ENCODE assay signal across 1 cellular context in genomic region chr7:100585511-100586265, GRCh38.
A peak's percentile ranks its signal among the peaks of the same experiment; 100 is the strongest.
TF ChIP-seq lines count a peak whose summit lies in the region.

Gene LRCH4, minus strand, starts transcription at chr7:100586129. Its CDS starts 29 bp downstream, at chr7:100586100.

TF ChIP-seq in HepG2, 621 proteins besides CTCF, POLR2A, EP300 and RAD21 (continued from another document and continues in another):
- TF ChIP-seq MEIS2 (CRISPR knock-in tag; IDR thresholded peaks at IDR 0.05) (peak; percentile 71; the same call in 1 of the 2 replicates), HNRNPL (IDR thresholded peaks at IDR 0.05; ENCODE audit: low read depth, low read length) (0 out of 2 replicates have a peak, but pooled peaks have one; percentile 25), SNRNP70 (IDR thresholded peaks at IDR 0.05; ENCODE audit: low read depth, low read length) (no peak), THYN1 (CRISPR knock-in tag; IDR thresholded peaks at IDR 0.05; ENCODE audit: borderline replicate concordance, low read depth) (no peak), TSC22D2 (CRISPR knock-in tag; IDR thresholded peaks at IDR 0.05; ENCODE audit: borderline replicate concordance) (0 out of 2 replicates have a peak, but pooled peaks have one; percentile 55), HNF1A (IDR thresholded peaks at IDR 0.05; ENCODE audit: low read depth) (no peak), HNF1A (CRISPR knock-in tag; IDR thresholded peaks at IDR 0.05; ENCODE audit: borderline replicate concordance) (peak; percentile 69; the same call in 1 of the 2 replicates), LCORL (IDR thresholded peaks at IDR 0.05) (no peak), LCORL (CRISPR knock-in tag; IDR thresholded peaks at IDR 0.05) (peak; percentile 33; the same call in 1 of the 2 replicates), ZC3H13 (CRISPR knock-in tag; IDR thresholded peaks at IDR 0.05) (peak; percentile 78; the same call in 1 of the 2 replicates), ZBTB8A (CRISPR knock-in tag; IDR thresholded peaks at IDR 0.05; ENCODE audit: borderline replicate concordance, low read depth) (no peak), ZNF850 (CRISPR knock-in tag; conservative IDR thresholded peaks at IDR 0.05) (no peak), BRF2 (CRISPR knock-in tag; IDR thresholded peaks at IDR 0.05) (no peak), ATAD3A (CRISPR knock-in tag; IDR thresholded peaks at IDR 0.05) (no peak), ZNF326 (CRISPR knock-in tag; IDR thresholded peaks at IDR 0.05; ENCODE audit: borderline replicate concordance) (no peak), NKX3-1 (CRISPR knock-in tag; IDR thresholded peaks at IDR 0.05) (peak; percentile 52; the same call in 1 of the 2 replicates), ZBTB44 (CRISPR knock-in tag; IDR thresholded peaks at IDR 0.05) (peak; percentile 72; the same call in 1 of the 2 replicates), AGO2 (optimal IDR thresholded peaks at IDR 0.05; ENCODE audit: low read depth, low read length) (peak; percentile 60), ZSCAN20 (CRISPR knock-in tag; IDR thresholded peaks at IDR 0.05; ENCODE audit: borderline replicate concordance) (peak; percentile 85; the same call in 1 of the 2 replicates), POLR2AphosphoS2 (IDR thresholded peaks at IDR 0.05; ENCODE audit: low read depth, low read length) (0 out of 2 replicates have a peak, but pooled peaks have one; percentile 68), ZMYM4 (CRISPR knock-in tag; IDR thresholded peaks at IDR 0.05) (peak; percentile 90), TAF1 (CRISPR knock-in tag; IDR thresholded peaks at IDR 0.05) (peak; percentile 93), ZNF264 (CRISPR knock-in tag; IDR thresholded peaks at IDR 0.05) (no peak), ZNF33B (CRISPR knock-in tag; IDR thresholded peaks at IDR 0.05) (0 out of 2 replicates have a peak, but pooled peaks have one; percentile 56), ZNF564 (CRISPR knock-in tag; IDR thresholded peaks at IDR 0.05) (no peak), ZNF776 (CRISPR knock-in tag; IDR thresholded peaks at IDR 0.05) (peak; percentile 82), TARDBP (CRISPR knock-in tag; IDR thresholded peaks at IDR 0.05) (peak; percentile 87), ZNF496 (CRISPR knock-in tag; IDR thresholded peaks at IDR 0.05; ENCODE audit: insufficient replicate concordance) (no peak), POGZ (CRISPR knock-in tag; IDR thresholded peaks at IDR 0.05) (peak; percentile 62; the same call in 1 of the 2 replicates), MXD3 (CRISPR knock-in tag; IDR thresholded peaks at IDR 0.05) (peak; percentile 65; the same call in 1 of the 2 replicates), ZNF367 (CRISPR knock-in tag; IDR thresholded peaks at IDR 0.05; ENCODE audit: borderline replicate concordance) (no peak), RELA (CRISPR knock-in tag; IDR thresholded peaks at IDR 0.05) (no peak), GATAD1 (CRISPR knock-in tag; IDR thresholded peaks at IDR 0.05) (peak; percentile 91), CBX5 (CRISPR knock-in tag; IDR thresholded peaks at IDR 0.05; ENCODE audit: borderline replicate concordance) (peak; percentile 76; the same call in 1 of the 2 replicates), FOXA1 (IDR thresholded peaks at IDR 0.05) (no peak), FOXA1 (CRISPR knock-in tag; IDR thresholded peaks at IDR 0.05) (0 out of 2 replicates have a peak, but pooled peaks have one; percentile 39), ZNF230 (CRISPR knock-in tag; IDR thresholded peaks at IDR 0.05) (0 out of 2 replicates have a peak, but pooled peaks have one; percentile 3), ZNF460 (CRISPR knock-in tag; IDR thresholded peaks at IDR 0.05; ENCODE audit: borderline replicate concordance) (peak; percentile 43; the same call in 1 of the 2 replicates), ZNF780A (CRISPR knock-in tag; IDR thresholded peaks at IDR 0.05) (no peak), KLF15 (CRISPR knock-in tag; IDR thresholded peaks at IDR 0.05; ENCODE audit: borderline replicate concordance) (peak; percentile 84; the same call in 1 of the 2 replicates), ZBTB25 (CRISPR knock-in tag; IDR thresholded peaks at IDR 0.05) (peak; percentile 95), ZBTB21 (CRISPR knock-in tag; IDR thresholded peaks at IDR 0.05) (no peak; the same call in 1 of the 2 replicates), CBX2 (IDR thresholded peaks at IDR 0.05; ENCODE audit: low read depth, low read length) (no peak), CBX2 (CRISPR knock-in tag; IDR thresholded peaks at IDR 0.05; ENCODE audit: low read depth) (no peak), DMTF1 (CRISPR knock-in tag; IDR thresholded peaks at IDR 0.05) (no peak), KAT7 (CRISPR knock-in tag; IDR thresholded peaks at IDR 0.05; ENCODE audit: borderline replicate concordance) (0 out of 2 replicates have a peak, but pooled peaks have one; percentile 51), ZNF614 (CRISPR knock-in tag; IDR thresholded peaks at IDR 0.05; ENCODE audit: borderline replicate concordance) (peak; percentile 55; the same call in 1 of the 2 replicates), DBP (CRISPR knock-in tag; IDR thresholded peaks at IDR 0.05; ENCODE audit: not compliant biosample characterization) (no peak), GZF1 (CRISPR knock-in tag; IDR thresholded peaks at IDR 0.05) (no peak), TP53 (CRISPR knock-in tag; conservative IDR thresholded peaks at IDR 0.05) (no peak), ZSCAN30 (CRISPR knock-in tag; IDR thresholded peaks at IDR 0.05) (no peak), ZMAT5 (CRISPR knock-in tag; IDR thresholded peaks at IDR 0.05; ENCODE audit: borderline replicate concordance, low read depth) (no peak), SIN3B (IDR thresholded peaks at IDR 0.05; ENCODE audit: low read length) (0 out of 2 replicates have a peak, but pooled peaks have one; percentile 24), NFE2 (CRISPR knock-in tag; IDR thresholded peaks at IDR 0.05) (peak; percentile 2; the same call in 1 of the 2 replicates), ZNF615 (CRISPR knock-in tag; IDR thresholded peaks at IDR 0.05; ENCODE audit: borderline replicate concordance) (0 out of 2 replicates have a peak, but pooled peaks have one; percentile 77), BCL6 (CRISPR knock-in tag; IDR thresholded peaks at IDR 0.05) (peak; percentile 60), SALL2 (CRISPR knock-in tag; IDR thresholded peaks at IDR 0.05) (0 out of 2 replicates have a peak, but pooled peaks have one; percentile 44), ZNF746 (CRISPR knock-in tag; IDR thresholded peaks at IDR 0.05) (0 out of 2 replicates have a peak, but pooled peaks have one; percentile 30), DMAP1 (CRISPR knock-in tag; IDR thresholded peaks at IDR 0.05) (peak; percentile 69; the same call in 1 of the 2 replicates), EEA1 (CRISPR knock-in tag; IDR thresholded peaks at IDR 0.05; ENCODE audit: borderline replicate concordance) (0 out of 2 replicates have a peak, but pooled peaks have one; percentile 29), FOSL1 (CRISPR knock-in tag; IDR thresholded peaks at IDR 0.05; ENCODE audit: borderline replicate concordance) (no peak)
